Comparison of ENCODE assay signal across 7 cellular contexts in the genomic region with DNA sequence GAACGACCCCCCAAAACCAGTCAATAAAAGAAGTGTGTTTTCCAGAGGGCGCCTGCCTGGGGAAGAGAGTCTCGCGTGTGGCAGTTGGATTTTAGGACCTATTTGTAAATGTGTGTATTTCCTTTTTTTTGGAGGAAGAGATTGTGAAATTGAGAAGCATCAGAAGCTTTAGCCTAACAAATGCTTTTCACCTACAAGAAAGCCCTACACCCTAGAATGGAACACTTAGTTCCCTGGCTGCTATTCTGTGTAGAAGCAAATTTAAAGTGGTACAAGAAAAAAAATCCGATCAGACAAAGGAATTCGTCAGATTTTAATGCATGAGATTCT. TPM values are rescaled to one million over a fixed set of nuclear protein-coding genes. Genes with fewer than 3 reads are reported as not detected.
DNase-seq lines count a peak whose midpoint lies in the region; FAIRE-seq and TF ChIP-seq lines count a peak whose summit lies in the region.

No MANE protein-coding gene starts in this region.

- H3K9me3 ChIP-seq in OCI-LY1 (ENCODE audit: low read length) (no peaks in the 10 kb centered on the region), parathyroid adenoma (ENCODE audit: control insufficient read depth, low read length) (no peaks in the 10 kb centered on the region)

- no peaks in the 10 kb centered on the region for H3K9me2 ChIP-seq in OCI-LY1 (ENCODE audit: low read depth, low read length)

- peak; percentile 33 for DNase-seq in H54 (ENCODE audit: insufficient read length, low spot score)
- DNase-seq in epithelial cell of prostate (ENCODE audit: low read depth, low spot score), result no peak
- DNase-seq in frontal cortex (ENCODE audit: low spot score in 2 of 2), result no peak
- no peak for DNase-seq in nucleus accumbens (lab: John Stamatoyannopoulos, UW)
- DNase-seq in hippocampal formation (lab: John Stamatoyannopoulos, UW), result no peak

- H3K27me3 ChIP-seq in OCI-LY1 (ENCODE audit: insufficient read depth, low read length), result no peaks in the 10 kb centered on the region
- H3K27me3 ChIP-seq in parathyroid adenoma (ENCODE audit: control insufficient read depth, insufficient read depth, low read length), result no peaks in the 10 kb centered on the region

- peak overlapping the region; percentile 85 for H3K9ac ChIP-seq in OCI-LY1 (ENCODE audit: low read length)
- peak overlapping the region; percentile 44 for H3K9ac ChIP-seq in parathyroid adenoma

- H3K4me2 ChIP-seq in OCI-LY1 (ENCODE audit: low read length) (peak overlapping the region; percentile 87), parathyroid adenoma (ENCODE audit: low read length) (peak overlapping the region; percentile 93)

- H2AFZ ChIP-seq in OCI-LY1 (ENCODE audit: low read length) (no peak overlapping the region), parathyroid adenoma (peak overlapping the region; percentile 90)

- no peaks in the 10 kb centered on the region for H4K20me1 ChIP-seq in OCI-LY1 (ENCODE audit: insufficient read depth, low read length)

- TF ChIP-seq CTCF in OCI-LY1 (IDR thresholded peaks at IDR 0.05; ENCODE audit: low read length) (no peak), parathyroid adenoma (IDR thresholded peaks at IDR 0.05) (no peak)

- H3F3A ChIP-seq in OCI-LY1 (ENCODE audit: insufficient read depth, low read length), result no peaks in the 10 kb centered on the region

- H3K4me3 ChIP-seq in OCI-LY1 (ENCODE audit: low read depth, low read length, poor library complexity, severe bottlenecking) (peak overlapping the region; percentile 92), parathyroid adenoma (ENCODE audit: low read depth, low read length) (peak overlapping the region; percentile 75)

- FAIRE-seq in H54 (lab: Jason Lieb, UNC) (no peak), frontal cortex (lab: Jason Lieb, UNC) (no peak)

- no peak for TF ChIP-seq POLR2A in H54 (IDR thresholded peaks at IDR 0.05; ENCODE audit: low read depth, low read length)

- peak overlapping the region; percentile 75 for H3K27ac ChIP-seq in OCI-LY1 (ENCODE audit: low read depth, low read length, poor library complexity, severe bottlenecking)
- peak overlapping the region; percentile 96 for H3K27ac ChIP-seq in epithelial cell of prostate
- H3K27ac ChIP-seq in parathyroid adenoma, result peak overlapping the region; percentile 67

- H3K4me1 ChIP-seq in OCI-LY1 (ENCODE audit: insufficient read depth, low read length, severe bottlenecking) (peaks cover 22% of the 10 kb centered on the region), parathyroid adenoma (peaks cover 2% of the 10 kb centered on the region)

- H3K79me2 ChIP-seq in OCI-LY1 (ENCODE audit: insufficient read depth, low read length) (peaks cover 26% of the 10 kb centered on the region), parathyroid adenoma (peaks cover 10% of the 10 kb centered on the region)

- no peaks in the 10 kb centered on the region for H3K36me3 ChIP-seq in OCI-LY1 (ENCODE audit: insufficient read depth, low read length)
- H3K36me3 ChIP-seq in parathyroid adenoma (ENCODE audit: control insufficient read depth, insufficient read depth, low read length), result no peaks in the 10 kb centered on the region

RNA-seq across cellular contexts. Expression of a gene that starts 1.4 kb away (rescaled TPM):
- 7.3 TPM for total RNA-seq in frontal cortex
